In the genomic region with DNA sequence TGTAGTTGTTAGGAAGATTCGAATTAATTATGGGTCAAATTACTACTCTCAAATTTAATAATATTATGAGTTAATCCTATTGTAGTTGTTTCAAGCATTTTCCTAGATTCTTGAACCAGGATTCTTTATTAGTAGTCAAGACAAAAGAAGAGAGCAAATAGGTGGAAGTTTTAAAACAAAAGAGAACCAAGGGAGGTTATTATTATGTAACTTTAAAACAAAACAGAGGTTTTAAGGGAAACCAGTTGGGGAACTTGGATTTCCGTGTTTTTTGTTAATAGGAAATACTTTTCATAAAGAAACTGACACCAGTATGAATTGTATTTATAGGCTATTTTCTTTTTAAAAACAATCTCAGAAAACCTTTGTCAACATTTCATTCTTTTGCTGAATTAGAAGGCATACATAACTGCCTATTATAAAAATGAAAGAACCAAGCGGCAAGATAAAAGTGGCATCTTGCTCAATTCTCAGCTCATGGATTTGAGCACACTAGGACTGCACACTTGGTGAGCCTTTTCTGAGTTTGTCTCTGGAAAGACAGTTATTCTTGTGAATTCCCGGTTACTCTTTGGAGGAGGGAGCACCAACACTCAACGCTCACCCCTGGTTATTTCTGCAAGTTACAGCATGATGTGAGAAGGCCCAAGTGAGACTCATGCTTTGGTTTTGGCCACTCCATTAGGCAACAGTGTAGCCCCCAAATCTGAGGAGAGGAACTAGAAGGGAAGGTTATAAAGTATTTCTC, we compare ENCODE assay signal across 21 cellular contexts.
DNase-seq lines count a peak whose midpoint lies in the region; ATAC-seq, FAIRE-seq and TF ChIP-seq lines count a peak whose summit lies in the region.
"Had no signal": no experiment of that assay in that cellular context is flagged by ENCODE, and none has a peak within 500 bp of the region (broad histone marks: within the 10 kb centered on the region; RNA-seq: fewer than 3 reads in every experiment).

No MANE protein-coding gene starts in this region.

- no peak overlapping the region for H3K9ac ChIP-seq in SK-N-SH

- H3K9me3 ChIP-seq in SK-N-SH = no peaks in the 10 kb centered on the region
- H3K9me3 ChIP-seq in iPS DF 6.9 (ENCODE audit: control insufficient read depth, insufficient read depth, low read length) = no peaks in the 10 kb centered on the region
- H3K9me3 ChIP-seq in spleen = no peaks in the 10 kb centered on the region
- H3K9me3 ChIP-seq: SJCRH30 had no signal

- H3K27ac ChIP-seq in SK-N-SH (ENCODE audit: low read depth in 2 of 2, low read length in 1 of 2) (peak overlapping the region in 1 of 2 experiments; percentile 87; a peak in 1 of 4 replicates), iPS DF 6.9 (ENCODE audit: low read length) (peak overlapping the region; percentile 86), spleen (peak overlapping the region in 5 of 8 donors; percentile 23 to 67 (median 43))
- H3K27ac ChIP-seq: 22Rv1, RWPE1, SJCRH30 had no signal

- no peak for TF ChIP-seq POLR2A in spleen (IDR thresholded peaks at IDR 0.05)

- CTCF ChIA-PET in SK-N-SH (lab: Yijun Ruan, JAX) = interaction anchor here (1.1 to 4.0 kb wide), 4 partner anchors 12 to 154 kb away, joined by 4 to 28 read pairs (median 6); no protein-coding TSS in a partner anchor

- POLR2A ChIA-PET in SK-N-SH (lab: Yijun Ruan, JAX) = no interaction called here

- no peak overlapping the region for H3K4me2 ChIP-seq in SK-N-SH

- no peak for TF ChIP-seq RAD21 in SK-N-SH (IDR thresholded peaks at IDR 0.05; ENCODE audit: low read length)

- DNase-seq in SK-N-SH (no peak), bronchial epithelial cell (ENCODE audit: low read depth) (peak; percentile 26), iPS DF 6.9 (ENCODE audit: low read depth, low spot score) (no peak), spleen (no peak), activated gamma-delta T cell (lab: John Stamatoyannopoulos, UW) (no peak), NCI-H345 (lab: John Stamatoyannopoulos, UW) (no peak)
- DNase-seq: CD8-positive, alpha-beta memory T cell; DMS79; GOT3; NCI-H1417; NCI-H1930; NCI-H2171 treated with DMSO at 0.1 percent for 48 hours; NCI-H510A; NCI-H774; PC-3; SJCRH30 had no signal

- no peaks in the 10 kb centered on the region for H4K20me1 ChIP-seq in SK-N-SH (ENCODE audit: insufficient read depth)

- no peaks in the 10 kb centered on the region for H3K9me2 ChIP-seq in SK-N-SH

- WGBS in SK-N-SH (ENCODE audit: low lambda C conversion rate) = 95% methylated on average over 5 of the region's 5 CpGs
- WGBS in iPS DF 6.9 (ENCODE audit: insufficient coverage, insufficient read length) = no CpG with 5 or more reads among the region's 5 CpGs
- WGBS in spleen, 5 donors = 50 to 67% (median 62%) methylated on average over 5 of the region's 5 CpGs

- no peak for FAIRE-seq in bronchial epithelial cell (lab: Jason Lieb, UNC)
- FAIRE-seq: D721Med had no signal

- H3F3A ChIP-seq in SK-N-SH (replicated peaks; ENCODE audit: insufficient read depth) = peaks cover 13% of the 10 kb centered on the region

- H3K4me1 ChIP-seq in SK-N-SH (ENCODE audit: control insufficient read depth in 1 of 2, insufficient read depth in 2 of 2, low read depth in 1 of 2, low read length in 1 of 2) = peaks cover 7 to 11% of the 10 kb centered on the region in 2 experiments; a peak in 3 of 4 replicates
- peaks cover 6% of the 10 kb centered on the region for H3K4me1 ChIP-seq in iPS DF 6.9 (ENCODE audit: control insufficient read depth, insufficient read depth, low read length)
- peaks cover 0 to 14% (median 2%) of the 10 kb centered on the region in 6 donors for H3K4me1 ChIP-seq in spleen
- H3K4me1 ChIP-seq: SJCRH30 had no signal

- intact Hi-C loops in spleen (cut with DNase I; ENCODE audit: low total_unique reads) = no loop called here

- no peak overlapping the region for H2AFZ ChIP-seq in SK-N-SH (ENCODE audit: low read depth)

- no peak overlapping the region; a peak in 1 of 4 replicates for H3K4me3 ChIP-seq in SK-N-SH (ENCODE audit: low read depth in 2 of 2, low read length in 1 of 2)
- H3K4me3 ChIP-seq in bronchial epithelial cell (ENCODE audit: low read depth, low read length) = no peak overlapping the region
- H3K4me3 ChIP-seq in iPS DF 6.9 (ENCODE audit: low read length) = no peak overlapping the region
- no peak overlapping the region for H3K4me3 ChIP-seq in spleen
- H3K4me3 ChIP-seq: SJCRH30 had no signal

- ATAC-seq in SK-N-SH treated with all-trans-retinoic acid at 6 μM for 48 hours (no peak), HG03095 (IDR thresholded peaks at IDR 0.05; ENCODE audit: unreplicated experiment) (no peak)
- ATAC-seq: PC-3 had no signal

- TF ChIP-seq EP300 in SK-N-SH (IDR thresholded peaks at IDR 0.05; ENCODE audit: borderline replicate concordance in 1 of 2, low read depth in 1 of 2, low read length in 1 of 2) = no peak

- no peaks in the 10 kb centered on the region for H3K79me2 ChIP-seq in SK-N-SH (ENCODE audit: insufficient read depth)

- H3K36me3 ChIP-seq in SK-N-SH (replicated peaks in 1 of 2; ENCODE audit: control insufficient read depth in 1 of 2, insufficient read depth in 2 of 2, low read length in 1 of 2) = peaks cover 19 to 52% of the 10 kb centered on the region in 2 experiments
- H3K36me3 ChIP-seq in bronchial epithelial cell (ENCODE audit: control insufficient read depth, insufficient read depth, low read length) = peaks cover 2% of the 10 kb centered on the region
- no peaks in the 10 kb centered on the region for H3K36me3 ChIP-seq in iPS DF 6.9 (ENCODE audit: control insufficient read depth, insufficient read depth, low read length)
- peaks cover 0 to 16% (median 0%) of the 10 kb centered on the region in 6 donors for H3K36me3 ChIP-seq in spleen

- TF ChIP-seq CTCF in SK-N-SH (IDR thresholded peaks at IDR 0.05) (no peak), bronchial epithelial cell (IDR thresholded peaks at IDR 0.05; ENCODE audit: insufficient read depth, low read length, severe bottlenecking) (no peak), spleen (IDR thresholded peaks at IDR 0.05 in 8 of 11, conservative IDR thresholded peaks at IDR 0.05 in 3 of 11) (no peak)

- H3K27me3 ChIP-seq in SK-N-SH (ENCODE audit: insufficient read depth) (no peaks in the 10 kb centered on the region), bronchial epithelial cell (ENCODE audit: control insufficient read depth, insufficient read depth, low read length) (no peaks in the 10 kb centered on the region), iPS DF 6.9 (ENCODE audit: control insufficient read depth, insufficient read depth, low read length) (no peaks in the 10 kb centered on the region), spleen (replicated peaks in 1 of 7) (no peaks in the 10 kb centered on the region)
- H3K27me3 ChIP-seq: SJCRH30 had no signal

TF ChIP-seq in SK-N-SH treated with all-trans-retinoic acid at 6 μM for 48 hours, 23 proteins besides CTCF, POLR2A, EP300 and RAD21:
- TF ChIP-seq CSDC2 (CRISPR knock-in tag; IDR thresholded peaks at IDR 0.05) (peak; percentile 85; the same call in 1 of the 2 replicates), ZFP30 (CRISPR knock-in tag; IDR thresholded peaks at IDR 0.05) (no peak)

TF ChIP-seq in SK-N-SH, 30 proteins besides CTCF, POLR2A, EP300 and RAD21:
- TF ChIP-seq MXI1 (IDR thresholded peaks at IDR 0.05; ENCODE audit: low read depth, low read length) = no peak
- TF ChIP-seq CHD2 (IDR thresholded peaks at IDR 0.05; ENCODE audit: low read length, partially characterized antibody) = no peak
- TF ChIP-seq, protein P1, sequence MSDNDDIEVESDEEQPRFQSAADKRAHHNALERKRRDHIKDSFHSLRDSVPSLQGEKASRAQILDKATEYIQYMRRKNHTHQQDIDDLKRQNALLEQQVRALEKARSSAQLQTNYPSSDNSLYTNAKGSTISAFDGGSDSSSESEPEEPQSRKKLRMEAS (IDR thresholded peaks at IDR 0.05; ENCODE audit: low read depth) = no peak
- TF ChIP-seq MEF2A (IDR thresholded peaks at IDR 0.05; ENCODE audit: borderline replicate concordance, low read depth) = no peak
- TF ChIP-seq SIN3A (IDR thresholded peaks at IDR 0.05; ENCODE audit: borderline replicate concordance, low read depth, low read length) = no peak
